In genomic region chr1:174159253-174160108, GRCh38 we compare ENCODE assay signal across 8 cellular contexts. TPM values are rescaled to one million over a fixed set of nuclear protein-coding genes. Genes with fewer than 3 reads are reported as not detected.
DNase-seq lines count a peak whose midpoint lies in the region; ATAC-seq and TF ChIP-seq lines count a peak whose summit lies in the region.

TSS of gene RABGAP1L (plus strand) at chr1:174159520.

- H3K4me2 ChIP-seq in parathyroid adenoma (ENCODE audit: low read length), result peak within 1 kb of the TSS; percentile 90

- H3K36me3 ChIP-seq in adipocyte (ENCODE audit: control insufficient read depth, insufficient read depth, low read length, severe bottlenecking), result no peaks in the 10 kb centered on the region
- H3K36me3 ChIP-seq in cardiac muscle cell, result no peaks in the 10 kb centered on the region
- H3K36me3 ChIP-seq in parathyroid adenoma (ENCODE audit: control insufficient read depth, insufficient read depth, low read length), result no peaks in the 10 kb centered on the region
- H3K36me3 ChIP-seq in tibial artery, result no peaks in the 10 kb centered on the region

- H3K79me2 ChIP-seq in parathyroid adenoma, result no peaks in the 10 kb centered on the region

- H3K9ac ChIP-seq in adipocyte (ENCODE audit: low read length) (peak within 1 kb of the TSS; percentile 88), parathyroid adenoma (peak within 1 kb of the TSS; percentile 80)

- peak within 1 kb of the TSS; percentile 93 for H2AFZ ChIP-seq in parathyroid adenoma

- no peaks in the 10 kb centered on the region for H3K27me3 ChIP-seq in adipocyte (replicated peaks; ENCODE audit: control insufficient read depth, insufficient read depth, low read length)
- no peaks in the 10 kb centered on the region for H3K27me3 ChIP-seq in cardiac muscle cell
- no peaks in the 10 kb centered on the region for H3K27me3 ChIP-seq in parathyroid adenoma (ENCODE audit: control insufficient read depth, insufficient read depth, low read length)
- H3K27me3 ChIP-seq in tibial artery, result no peaks in the 10 kb centered on the region

- peak; percentile 76 for ATAC-seq in HG02798 (IDR thresholded peaks at IDR 0.05; ENCODE audit: poor library complexity, unreplicated experiment)

- H3K4me1 ChIP-seq in adipocyte (ENCODE audit: control insufficient read depth, insufficient read depth, low read length) (peaks cover 6% of the 10 kb centered on the region), cardiac muscle cell (ENCODE audit: low read depth) (peaks cover 6% of the 10 kb centered on the region), parathyroid adenoma (no peaks in the 10 kb centered on the region), tibial artery (peaks cover 0 to 13% (median 4%) of the 10 kb centered on the region in 4 donors)

- H3K27ac ChIP-seq in cardiac muscle cell (peak within 1 kb of the TSS; percentile 67), parathyroid adenoma (peak within 1 kb of the TSS; percentile 90), tibial artery (peak within 1 kb of the TSS; percentile 86 to 89)

- H3K4me3 ChIP-seq in GM12875 (ENCODE audit: low read depth, low read length) (peak within 1 kb of the TSS; percentile 100), adipocyte (ENCODE audit: low read length) (peak within 1 kb of the TSS; percentile 94), cardiac muscle cell (peak within 1 kb of the TSS; percentile 82), parathyroid adenoma (ENCODE audit: low read depth, low read length) (peak within 1 kb of the TSS; percentile 73), tibial artery (peak within 1 kb of the TSS; percentile 84 to 95)

- intact Hi-C loops in tibial artery (cut with DNase I; ENCODE audit: low total_unique reads), result loop anchor here (5.0 kb wide), 1 partner anchor 137 kb away; the partner anchor contains the start of gene RC3H1

- DNase-seq in NCI-H1436 (lab: John Stamatoyannopoulos, UW) (peak; percentile 93), T follicular helper cell (ENCODE audit: low read depth) (peak; percentile 90), adipocyte (ENCODE audit: low read depth) (peak; percentile 99), cardiac muscle cell (ENCODE audit: low read depth in 1 of 2, low spot score in 1 of 2) (peak; percentile 96 to 98), tibial artery (peak; percentile 92 to 97)

- H3K9me3 ChIP-seq in adipocyte (ENCODE audit: control insufficient read depth, low read length) (no peaks in the 10 kb centered on the region), cardiac muscle cell (ENCODE audit: low read depth) (no peaks in the 10 kb centered on the region), parathyroid adenoma (ENCODE audit: control insufficient read depth, low read length) (no peaks in the 10 kb centered on the region), tibial artery (no peaks in the 10 kb centered on the region)

- TF ChIP-seq CTCF in GM12875 (IDR thresholded peaks at IDR 0.05; ENCODE audit: borderline replicate concordance, insufficient read depth, low read depth, low read length) (no peak), cardiac muscle cell (IDR thresholded peaks at IDR 0.05; ENCODE audit: low read depth, low read length) (no peak), parathyroid adenoma (IDR thresholded peaks at IDR 0.05) (no peak), tibial artery (IDR thresholded peaks at IDR 0.05) (no peak)

RNA-seq across cellular contexts. Expression of gene RABGAP1L, which starts in this region (rescaled TPM):
- 11.5 and 21.4 TPM in 2 replicates for total RNA-seq in cardiac muscle cell
- polyA plus RNA-seq in cardiac muscle cell, result 7.4 and 9.2 TPM in 2 replicates

Comparison
In these comparisons a context has a peak if more than half of its experiments do, and no peak if none do; other contexts are left out.
1. Peak in every context shown above with its lines: DNase-seq, ATAC-seq, H3K4me3 ChIP-seq and H3K27ac ChIP-seq.